In genomic region chr14:77616133-77616453, GRCh38 we compare ENCODE assay signal across 8 cellular contexts. TPM values are rescaled to one million over a fixed set of nuclear protein-coding genes. Genes with fewer than 3 reads are reported as not detected.
A peak's percentile ranks its signal among the peaks of the same experiment; 100 is the strongest.
DNase-seq lines count a peak whose midpoint lies in the region; ATAC-seq, FAIRE-seq and TF ChIP-seq lines count a peak whose summit lies in the region.

No MANE protein-coding gene starts in this region.

- H3K9me3 ChIP-seq in adrenal gland (replicated peaks in 1 of 3) (no peaks in the 10 kb centered on the region), liver (ENCODE audit: control insufficient read depth in 4 of 4, low read length in 3 of 4) (no peaks in the 10 kb centered on the region), thymus (ENCODE audit: control insufficient read depth) (no peaks in the 10 kb centered on the region)

- no peak for TF ChIP-seq RAD21 in liver (IDR thresholded peaks at IDR 0.05)

- ATAC-seq in GM18907 (IDR thresholded peaks at IDR 0.05; ENCODE audit: unreplicated experiment) (peak; percentile 22), HG03159 (IDR thresholded peaks at IDR 0.05; ENCODE audit: unreplicated experiment) (peak; percentile 4)

- peak overlapping the region; percentile 52 to 73 for H3K9ac ChIP-seq in liver (ENCODE audit: low read depth in 1 of 2, low read length in 2 of 2)

- H3K4me3 ChIP-seq in adrenal gland (peak overlapping the region; percentile 28 to 94 (median 80)), liver (ENCODE audit: low read depth in 1 of 3, low read length in 3 of 3) (peak overlapping the region; percentile 77 to 96 (median 84)), thymus (ENCODE audit: low read length) (peak overlapping the region; percentile 78)

- no peak for TF ChIP-seq CTCF in adrenal gland (IDR thresholded peaks at IDR 0.05)
- no peak for TF ChIP-seq CTCF in liver (IDR thresholded peaks at IDR 0.05; ENCODE audit: low read depth, low read length, missing input control)

- H3K36me3 ChIP-seq in adrenal gland (replicated peaks in 1 of 2) (no peaks in the 10 kb centered on the region), liver (ENCODE audit: control insufficient read depth in 4 of 4, insufficient read depth in 3 of 4, low read depth in 1 of 4, low read length in 3 of 4) (no peaks in the 10 kb centered on the region), thymus (ENCODE audit: control insufficient read depth, insufficient read depth) (no peaks in the 10 kb centered on the region)

- H3K4me1 ChIP-seq in adrenal gland (replicated peaks in 1 of 2) (peaks cover 0 to 26% of the 10 kb centered on the region in 2 donors), liver (ENCODE audit: control insufficient read depth in 4 of 4, insufficient read depth in 4 of 4, low read length in 3 of 4) (peaks cover 5 to 13% (median 9%) of the 10 kb centered on the region in 4 donors), thymus (ENCODE audit: control insufficient read depth, insufficient read depth, low read length) (no peaks in the 10 kb centered on the region)

- intact Hi-C loops in adrenal gland (cut with DNase I) = no loop called here

- H3K27ac ChIP-seq in adrenal gland (peak overlapping the region; percentile 36 to 90 (median 63)), liver (ENCODE audit: low read depth in 1 of 2, low read length in 2 of 2) (peak overlapping the region; percentile 18 to 48), thymus (ENCODE audit: low read depth) (peak overlapping the region; percentile 10)

- 0 to 1% (median 0%) methylated on average over 4 to 32 of the region's 32 CpGs; no CpG with 5 or more reads in 1 of the 4 donors for WGBS in adrenal gland, 4 donors
- under 1% methylated on average over 32 of the region's 32 CpGs for WGBS in liver
- WGBS in thymus = under 1% methylated on average over 32 of the region's 32 CpGs

- DNase-seq in adrenal gland (peak in 5 of 7 donors; percentile 17 to 56 (median 26)), KBM-7 (no peak), GM19239 (ENCODE audit: insufficient read length, low spot score) (no peak)
- no peak for DNase-seq in stimulated activated CD4-positive, alpha-beta T cell treated with anti-CD3 and anti-CD28 coated beads, Interleukin-15, amount 100 ng/mL, for 24 hours

- no peak for FAIRE-seq in GM19239 (lab: Jason Lieb, UNC)

- TF ChIP-seq POLR2A in adrenal gland (IDR thresholded peaks at IDR 0.05) = no peak

- no peaks in the 10 kb centered on the region for H3K27me3 ChIP-seq in adrenal gland
- no peaks in the 10 kb centered on the region for H3K27me3 ChIP-seq in liver (ENCODE audit: control insufficient read depth in 4 of 4, insufficient read depth in 4 of 4, low read length in 3 of 4)
- H3K27me3 ChIP-seq in thymus (ENCODE audit: control insufficient read depth, insufficient read depth) = no peaks in the 10 kb centered on the region

- in situ Hi-C loops in KBM-7 (cut with MboI; ENCODE audit: low pct_unique_long_range_greater_than_20kb, low sequenced_read_pairs) = no loop called here

TF ChIP-seq in liver, 16 proteins besides CTCF, POLR2A, EP300 and RAD21:
- TF ChIP-seq TAF1 (conservative IDR thresholded peaks at IDR 0.05) (no peak), HNF4G (IDR thresholded peaks at IDR 0.05) (no peak), HNF4A (conservative IDR thresholded peaks at IDR 0.05) (no peak)
TF ChIP-seq in liver: peak in this region for 0.

RNA-seq across cellular contexts. Expression of gene SPTLC2, which starts 0.3 kb away (rescaled TPM):
- 10 to 100 TPM; 22.8 to 61.9 (median 40.6) TPM for total RNA-seq in adrenal gland
- polyA plus RNA-seq in adrenal gland = 10 to 100 TPM in 1 of 3 donors, 1 to 10 TPM in 2; 7.1 to 18.3 (median 8.6) TPM
- total RNA-seq in liver = 10 to 100 TPM; 15.1 to 19.2 TPM
- 1 to 10 TPM; 3.9 to 4.6 TPM for polyA plus RNA-seq in liver
- polyA plus RNA-seq in thymus = 7.1 TPM

Comparison
In these comparisons a context has a peak if more than half of its experiments do, and no peak if none do; other contexts are left out.
1. DNase-seq: peak in adrenal gland (5 of 7); none in KBM-7 (single experiment), GM19239 (single experiment) and stimulated activated CD4-positive, alpha-beta T cell treated with anti-CD3 and anti-CD28 coated beads, Interleukin-15, amount 100 ng/mL, for 24 hours (single experiment).
2. H3K27ac ChIP-seq: peak in every context shown above with its lines; median percentile 63 in adrenal gland; 33 in liver; 10 in thymus.
3. Peak in every context shown above with its lines, with median percentiles within 50 percentile points of each other: H3K4me3 ChIP-seq.